ENCODE assay signal across 13 cellular contexts in genomic region chr15:68674975-68675374, GRCh38.
A peak's percentile ranks its signal among the peaks of the same experiment; 100 is the strongest.
DNase-seq lines count a peak whose midpoint lies in the region; ATAC-seq, FAIRE-seq and TF ChIP-seq lines count a peak whose summit lies in the region.
"Had no signal": no experiment of that assay in that cellular context is flagged by ENCODE, and none has a peak within 500 bp of the region (broad histone marks: within the 10 kb centered on the region; RNA-seq: fewer than 3 reads in every experiment).

No MANE protein-coding gene starts in this region.

- no peak overlapping the region for H3K27ac ChIP-seq in endothelial cell of umbilical vein (ENCODE audit: insufficient read depth, low read depth, low read length)
- H3K27ac ChIP-seq in ovary, result no peak overlapping the region

- WGBS in ovary, 3 donors, result 73 to 89% (median 85%) methylated on average over 5 of the region's 5 CpGs

- no peak for TF ChIP-seq EP300 in ovary (IDR thresholded peaks at IDR 0.05)

- no peak for TF ChIP-seq POLR2A in endothelial cell of umbilical vein (IDR thresholded peaks at IDR 0.05; ENCODE audit: low read depth, low read length)
- TF ChIP-seq POLR2A in ovary (IDR thresholded peaks at IDR 0.05), result no peak

- H3K9me3 ChIP-seq in endothelial cell of umbilical vein (replicated peaks; ENCODE audit: control insufficient read depth, insufficient read depth, low read length) (no peaks in the 10 kb centered on the region), ovary (no peaks in the 10 kb centered on the region)

- BruUV-seq in endothelial cell of umbilical vein (replicated peaks; lab: Mats Ljungman, UMichigan), result no TSS peak

- H3K9ac ChIP-seq in endothelial cell of umbilical vein (replicated peaks; ENCODE audit: extremely low read depth, insufficient read depth, low read length), result no peak overlapping the region

- POLR2A ChIA-PET in endothelial cell of umbilical vein (lab: Charles Lee), result no interaction called here

- H3K27me3 ChIP-seq in endothelial cell of umbilical vein (ENCODE audit: control insufficient read depth in 2 of 2, insufficient read depth in 2 of 2, low read length in 2 of 2) (peaks cover 0 to 8% of the 10 kb centered on the region in 2 experiments), ovary (no peaks in the 10 kb centered on the region)

- no peak for TF ChIP-seq CTCF in endothelial cell of umbilical vein (IDR thresholded peaks at IDR 0.05; ENCODE audit: extremely low read depth in 1 of 2, insufficient read depth in 1 of 2, low read depth in 1 of 2, low read length in 2 of 2)
- no peak for TF ChIP-seq CTCF in ovary (IDR thresholded peaks at IDR 0.05)

- ATAC-seq in esophagus mucosa (no peak), HG03159 (IDR thresholded peaks at IDR 0.05; ENCODE audit: unreplicated experiment) (no peak)

- H2AFZ ChIP-seq in endothelial cell of umbilical vein (ENCODE audit: low read depth, low read length), result no peak overlapping the region

- CTCF ChIA-PET in endothelial cell of umbilical vein (lab: Charles Lee), result interaction anchor here (1.0 to 14.4 kb wide), 13 partner anchors 9 to 368 kb away, joined by 3 to 728 read pairs (median 12); no protein-coding TSS in a partner anchor

- dilution Hi-C loops in endothelial cell of umbilical vein (cut with MboI; ENCODE audit: extremely low pct_ligation_motif_present, low sequenced_read_pairs), result no loop called here

- peak; percentile 46 for FAIRE-seq in HTR-8/SVneo (lab: Jason Lieb, UNC)
- no peak for FAIRE-seq in endothelial cell of umbilical vein (lab: Jason Lieb, UNC)

- no peaks in the 10 kb centered on the region for H3K36me3 ChIP-seq in endothelial cell of umbilical vein (ENCODE audit: control insufficient read depth in 2 of 2, extremely low read depth in 1 of 2, insufficient read depth in 2 of 2, low read length in 2 of 2)
- no peaks in the 10 kb centered on the region for H3K36me3 ChIP-seq in ovary

- DNase-seq in HTR-8/SVneo (ENCODE audit: insufficient read length, low spot score) (no peak), SIG-M5 (lab: John Stamatoyannopoulos, UW) (peak; percentile 40), endothelial cell of umbilical vein (ENCODE audit: low read depth, low spot score) (peak; percentile 25), retina (peak; percentile 86), ovary (no peak), SW 1271 (lab: John Stamatoyannopoulos, UW) (no peak)
- DNase-seq: activated CD4-positive, alpha-beta T cell treated with anti-CD3 and anti-CD28 coated beads, Interleukin-2, amount 50 U/mL, for 4 hours; activated naive CD4-positive, alpha-beta T cell treated with Interleukin-2 at 50 U/mL for 16 hours; CD8-positive, alpha-beta memory T cell; NCI-H2171 treated with DMSO at 0.1 percent for 48 hours; occipital lobe had no signal

- no peak overlapping the region for H3K4me2 ChIP-seq in endothelial cell of umbilical vein (ENCODE audit: insufficient read depth, low read length)

- no peaks in the 10 kb centered on the region for H4K20me1 ChIP-seq in endothelial cell of umbilical vein (replicated peaks; ENCODE audit: control insufficient read depth, extremely low read depth, insufficient read depth, low read length)

- no peaks in the 10 kb centered on the region for H3K79me2 ChIP-seq in endothelial cell of umbilical vein (ENCODE audit: control insufficient read depth, insufficient read depth, low read length)

- intact Hi-C loops in endothelial cell of umbilical vein (cut with micrococcal nuclease), result loop anchor here (1.0 to 2.0 kb wide), 7 partner anchors 24 to 422 kb away; partner anchors contain the start of gene CORO2B
- intact Hi-C loops in ovary (cut with DNase I), result loop anchor here (1.0 to 10.0 kb wide), 6 partner anchors 97 to 370 kb away; partner anchors contain the start of gene CORO2B (in 3 of the 4)

- no peak overlapping the region for H3K4me3 ChIP-seq in endothelial cell of umbilical vein (replicated peaks in 1 of 3; ENCODE audit: insufficient read depth in 1 of 3, low read depth in 1 of 3, low read length in 3 of 3)
- H3K4me3 ChIP-seq in ovary, result no peak overlapping the region

- no peaks in the 10 kb centered on the region for H3K4me1 ChIP-seq in endothelial cell of umbilical vein (ENCODE audit: control insufficient read depth, extremely low read depth, insufficient read depth, low read length)
- H3K4me1 ChIP-seq in ovary (ENCODE audit: insufficient read depth), result peaks cover 7% of the 10 kb centered on the region

- H3K9me1 ChIP-seq in endothelial cell of umbilical vein (replicated peaks; ENCODE audit: control insufficient read depth, extremely low read depth, insufficient read depth, low read length), result no peaks in the 10 kb centered on the region

TF ChIP-seq in endothelial cell of umbilical vein, 7 proteins besides CTCF, POLR2A, EP300 and RAD21:
- TF ChIP-seq EZH2 (IDR thresholded peaks at IDR 0.05; ENCODE audit: borderline replicate concordance, low read depth, low read length, severe bottlenecking), result no peak
- no peak for TF ChIP-seq MAX (IDR thresholded peaks at IDR 0.05; ENCODE audit: insufficient read depth, insufficient read length)
- no peak for TF ChIP-seq GATA2 (IDR thresholded peaks at IDR 0.05; ENCODE audit: insufficient read depth, insufficient read length, low read depth, low read length)
- TF ChIP-seq MYC (IDR thresholded peaks at IDR 0.05; ENCODE audit: low read depth, low read length), result no peak
- TF ChIP-seq POLR2AphosphoS5 (IDR thresholded peaks at IDR 0.05; ENCODE audit: insufficient read depth, low read depth, low read length), result no peak
- no peak for TF ChIP-seq FOS (IDR thresholded peaks at IDR 0.05; ENCODE audit: borderline replicate concordance, insufficient read depth, low read length)
- no peak for TF ChIP-seq JUN (IDR thresholded peaks at IDR 0.05; ENCODE audit: borderline replicate concordance, insufficient read depth, insufficient read length, low read depth)

Comparison
In these comparisons a context has a peak if more than half of its experiments do, and no peak if none do; other contexts are left out.
1. DNase-seq: peak in SIG-M5 (single experiment), endothelial cell of umbilical vein (single experiment) and retina (single experiment); none in HTR-8/SVneo (single experiment), ovary (0 of 5) and SW 1271 (0 of 2).